Comparison of ENCODE assay signal across 19 cellular contexts in genomic region chr12:127912266-127912665, GRCh38.
DNase-seq lines count a peak whose midpoint lies in the region; ATAC-seq and TF ChIP-seq lines count a peak whose summit lies in the region.
"Had no signal": no experiment of that assay in that cellular context is flagged by ENCODE, and none has a peak within 500 bp of the region (broad histone marks: within the 10 kb centered on the region; RNA-seq: fewer than 3 reads in every experiment).

No MANE protein-coding gene starts in this region.

- no peak for TF ChIP-seq EP300 in transverse colon (IDR thresholded peaks at IDR 0.05; ENCODE audit: low read depth)

- TF ChIP-seq CTCF in omental fat pad (IDR thresholded peaks at IDR 0.05): no peak
- TF ChIP-seq CTCF in transverse colon (IDR thresholded peaks at IDR 0.05): no peak

- H3K36me3 ChIP-seq in BLaER1 treated with 17β-estradiol and CSF1 and Interleukin-3, amounts not matched to agents 10 nM and 100 nM: no peaks in the 10 kb centered on the region
- H3K36me3 ChIP-seq in transverse colon: no peaks in the 10 kb centered on the region

- no peaks in the 10 kb centered on the region for H3K9me3 ChIP-seq in BLaER1 treated with 17β-estradiol and CSF1 and Interleukin-3, amounts not matched to agents 10 nM and 100 nM (replicated peaks in 1 of 11)
- no peaks in the 10 kb centered on the region for H3K9me3 ChIP-seq in transverse colon
- H3K9me3 ChIP-seq: Caco-2 had no signal

- H3K9ac ChIP-seq in BLaER1 treated with 17β-estradiol and CSF1 and Interleukin-3, amounts not matched to agents 10 nM and 100 nM: no peak overlapping the region

- no peaks in the 10 kb centered on the region for H3K27me3 ChIP-seq in BLaER1 treated with 17β-estradiol and CSF1 and Interleukin-3, amounts not matched to agents 10 nM and 100 nM
- no peaks in the 10 kb centered on the region for H3K27me3 ChIP-seq in transverse colon

- no peak for TF ChIP-seq POLR2A in transverse colon (IDR thresholded peaks at IDR 0.05)

- intact Hi-C loops in transverse colon (cut with DNase I; ENCODE audit: low total_unique reads): no loop called here

- no peak overlapping the region for H3K27ac ChIP-seq in BLaER1 treated with 17β-estradiol and CSF1 and Interleukin-3, amounts not matched to agents 10 nM and 100 nM
- H3K27ac ChIP-seq in transverse colon: no peak overlapping the region
- H3K27ac ChIP-seq: C4-2B had no signal

- ATAC-seq in omental fat pad (ENCODE audit: low FRiP score) (peak; percentile 70), HG03378 (IDR thresholded peaks at IDR 0.05; ENCODE audit: unreplicated experiment) (no peak), GM21723 (IDR thresholded peaks at IDR 0.05; ENCODE audit: unreplicated experiment) (no peak)
- ATAC-seq: CD8-positive, alpha-beta T cell; GM12878 had no signal

- H3K4me2 ChIP-seq in BLaER1 treated with 17β-estradiol and CSF1 and Interleukin-3, amounts not matched to agents 10 nM and 100 nM: peak overlapping the region; percentile 20 to 57 (median 28); a peak in 15 of 22 replicates

- H3K4me1 ChIP-seq in BLaER1 treated with 17β-estradiol and CSF1 and Interleukin-3, amounts not matched to agents 10 nM and 100 nM: peaks cover 6 to 12% (median 10%) of the 10 kb centered on the region in 10 experiments; a peak in 15 of 20 replicates
- no peaks in the 10 kb centered on the region for H3K4me1 ChIP-seq in transverse colon
- H3K4me1 ChIP-seq: Caco-2 had no signal

- no peaks in the 10 kb centered on the region for H4K20me1 ChIP-seq in BLaER1 treated with 17β-estradiol and CSF1 and Interleukin-3, amounts not matched to agents 10 nM and 100 nM

- peak; percentile 78 for DNase-seq in SK-N-DZ (ENCODE audit: low spot score)
- DNase-seq in omental fat pad (ENCODE audit: low spot score): no peak
- no peak for DNase-seq in transverse colon
- DNase-seq: 8988T; ACHN; AML-193; Caco-2; Calu3; CD4-positive, alpha-beta T cell; CD8-positive, alpha-beta T cell; DMS79; DND-41; EL; GDM1 had no signal

- in situ Hi-C loops in transverse colon (cut with MboI; ENCODE audit: low pct_ligation_motif_present in 1 of 4, low pct_unique_long_range_greater_than_20kb in 1 of 4, low sequenced_read_pairs in 3 of 4): no loop called here

- WGBS in transverse colon (ENCODE audit: low coverage in 1 of 2), 2 donors: 85 to 88% methylated on average over 9 to 10 of the region's 10 CpGs

- no peak overlapping the region for H3K4me3 ChIP-seq in BLaER1 treated with 17β-estradiol and CSF1 and Interleukin-3, amounts not matched to agents 10 nM and 100 nM
- H3K4me3 ChIP-seq in transverse colon: no peak overlapping the region
- H3K4me3 ChIP-seq: GM12878 had no signal
